Comparison of ENCODE assay signal across 12 cellular contexts in genomic region chr5:172819569-172819968, GRCh38.
"Had no signal": no experiment of that assay in that cellular context is flagged by ENCODE, and none has a peak within 500 bp of the region (broad histone marks: within the 10 kb centered on the region; RNA-seq: fewer than 3 reads in every experiment).

No MANE protein-coding gene starts in this region.

- H3K9me3 ChIP-seq: ascending aorta, gastroesophageal sphincter, heart right ventricle, neutrophil, transverse colon had no signal

- H3K36me3 ChIP-seq: ascending aorta, gastroesophageal sphincter, heart right ventricle, neutrophil, transverse colon had no signal

- DNase-seq: activated CD4-positive, CD25-positive, alpha-beta regulatory T cell treated with anti-CD3 and anti-CD28 coated beads, Interleukin-2, amount 50 U/mL, for 72 hours; activated naive CD4-positive, alpha-beta T cell treated with anti-CD3 and anti-CD28 coated beads for 36 hours; effector CD4-positive, alpha-beta T cell; naive thymus-derived CD8-positive, alpha-beta T cell; retina had no signal

- H3K27me3 ChIP-seq: ascending aorta, gastroesophageal sphincter, heart right ventricle, neutrophil, transverse colon had no signal

- H3K4me3 Mint-ChIP-seq: activated naive CD4-positive, alpha-beta T cell treated with anti-CD3 and anti-CD28 coated beads for 36 hours; naive thymus-derived CD8-positive, alpha-beta T cell had no signal

- H3K4me1 ChIP-seq: ascending aorta had no signal

- ATAC-seq: naive thymus-derived CD8-positive, alpha-beta T cell had no signal

- H3K4me3 ChIP-seq: ascending aorta, coronary artery, heart right ventricle, transverse colon had no signal

- H3K9me3 Mint-ChIP-seq: activated naive CD4-positive, alpha-beta T cell treated with anti-CD3 and anti-CD28 coated beads for 36 hours; activated T-helper 2 cell treated with anti-CD3 and anti-CD28 coated beads, Interferon-gamma antibody, Interleukin-2, Interleukin-4, amounts not matched to agents 10 μg/mL and 5 μg/mL and 100 μg/mL, durations not matched to agents 14 hours and 24 hours and 36 hours had no signal

- H3K27ac ChIP-seq: ascending aorta, coronary artery had no signal

- H3K27me3 Mint-ChIP-seq: naive thymus-derived CD8-positive, alpha-beta T cell had no signal

- H3K27ac Mint-ChIP-seq: activated naive CD4-positive, alpha-beta T cell treated with anti-CD3 and anti-CD28 coated beads for 36 hours; activated T-helper 2 cell treated with anti-CD3 and anti-CD28 coated beads, Interferon-gamma antibody, Interleukin-2, Interleukin-4, amounts not matched to agents 10 μg/mL and 5 μg/mL and 100 μg/mL, durations not matched to agents 14 hours and 24 hours and 36 hours had no signal

- H3K36me3 Mint-ChIP-seq: naive thymus-derived CD8-positive, alpha-beta T cell had no signal
